Comparison of ENCODE assay signal across 16 cellular contexts in the genomic region with DNA sequence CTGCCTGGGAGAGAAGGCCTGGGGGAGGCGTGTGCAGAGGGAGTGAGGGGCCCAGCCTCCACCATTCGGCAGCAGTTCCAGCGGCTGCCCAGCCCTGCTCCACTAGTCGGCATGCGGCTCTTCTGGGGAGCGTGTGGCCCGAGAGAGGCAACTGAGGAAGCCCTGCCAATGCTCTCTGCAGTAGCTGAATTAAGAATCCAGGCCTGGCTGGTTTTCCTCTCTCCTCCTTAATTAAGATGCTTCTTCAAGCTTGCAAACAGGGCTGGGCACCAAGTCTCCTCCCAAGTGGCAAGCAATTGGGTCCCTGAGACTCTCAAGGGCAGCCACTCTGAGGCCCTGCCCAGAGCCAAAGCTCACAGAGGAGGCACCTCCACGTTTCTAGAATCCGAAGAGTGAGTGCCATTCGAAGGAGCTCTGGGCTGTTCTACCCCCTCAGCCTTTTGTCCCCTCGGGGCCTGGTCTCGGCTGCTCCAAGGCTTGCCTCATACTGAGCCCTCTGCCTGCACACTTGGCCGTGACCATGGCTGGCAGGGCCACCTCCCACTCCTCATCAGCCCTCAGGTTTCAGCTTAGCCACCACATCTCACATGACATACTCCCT.
DNase-seq lines count a peak whose midpoint lies in the region; FAIRE-seq and TF ChIP-seq lines count a peak whose summit lies in the region.
"Had no signal": no experiment of that assay in that cellular context is flagged by ENCODE, and none has a peak within 500 bp of the region (broad histone marks: within the 10 kb centered on the region; RNA-seq: fewer than 3 reads in every experiment).

No MANE protein-coding gene starts in this region.

- H3K4me3 ChIP-seq in kidney (ENCODE audit: low read length in 2 of 2) (no peak overlapping the region), OCI-LY7 (ENCODE audit: low read depth, low read length, poor library complexity, severe bottlenecking) (no peak overlapping the region)

- intact Hi-C loops in kidney (cut with DNase I) = no loop called here
- intact Hi-C loops in posterior vena cava (cut with DNase I) = no loop called here
- intact Hi-C loops in OCI-LY7 (cut with micrococcal nuclease; ENCODE audit: unreplicated experiment) = no loop called here

- CTCF ChIA-PET in OCI-LY7 (lab: Charles Lee; ENCODE audit: unreplicated experiment) = no interaction called here

- no peaks in the 10 kb centered on the region for H3K79me2 ChIP-seq in OCI-LY7 (ENCODE audit: insufficient read depth, low read depth, low read length)

- H4K20me1 ChIP-seq in OCI-LY7 (ENCODE audit: insufficient read depth, low read length) = no peaks in the 10 kb centered on the region

- DNase-seq in DMS79 (lab: John Stamatoyannopoulos, UW) (peak; percentile 61), amygdala (lab: John Stamatoyannopoulos, UW) (peak in 40 of 56 donors; percentile 34 to 86 (median 58)), kidney (peak; percentile 43), posterior vena cava (ENCODE audit: low spot score) (peak; percentile 61), NCI-H2196 treated with DMSO at 0.1 percent for 48 hours (lab: John Stamatoyannopoulos, UW; ENCODE audit: unreplicated experiment) (no peak), KBM-7 (no peak), OCI-LY7 (ENCODE audit: low spot score) (no peak)
- no peak for DNase-seq in activated CD8-positive, alpha-beta memory T cell treated with anti-CD3 and anti-CD28 coated beads, Interleukin-2, amount 50 U/mL, for 48 hours
- DNase-seq: activated CD8-positive, alpha-beta T cell treated with anti-CD3 and anti-CD28 coated beads, Interleukin-2, amount 10 ng/mL, durations not matched to agents 7 days and 5 days; effector memory CD8-positive, alpha-beta T cell; foreskin melanocyte; GOT3; naive thymus-derived CD8-positive, alpha-beta T cell; small intestine had no signal

- peaks cover 0 to 4% of the 10 kb centered on the region in 2 donors for H3K36me3 ChIP-seq in kidney (ENCODE audit: control insufficient read depth in 1 of 2, insufficient read depth in 2 of 2, low read length in 2 of 2)
- no peaks in the 10 kb centered on the region for H3K36me3 ChIP-seq in OCI-LY7 (ENCODE audit: insufficient read depth, low read length)

- H3K27ac ChIP-seq in kidney (ENCODE audit: low read depth in 2 of 2, low read length in 2 of 2) (no peak overlapping the region), OCI-LY7 (ENCODE audit: low read depth, low read length, poor library complexity, severe bottlenecking) (no peak overlapping the region)

- no peaks in the 10 kb centered on the region for H3K9me3 ChIP-seq in kidney (ENCODE audit: control insufficient read depth in 1 of 2, low read length in 2 of 2)
- no peaks in the 10 kb centered on the region for H3K9me3 ChIP-seq in OCI-LY7 (ENCODE audit: low read length)

- in situ Hi-C loops in KBM-7 (cut with MboI; ENCODE audit: low pct_unique_long_range_greater_than_20kb, low sequenced_read_pairs) = no loop called here

- no peak overlapping the region for H3K4me2 ChIP-seq in OCI-LY7 (ENCODE audit: low read length)

- H3K4me1 ChIP-seq in kidney (ENCODE audit: control insufficient read depth in 1 of 2, insufficient read depth in 1 of 2, low read depth in 1 of 2, low read length in 2 of 2) (peaks cover 49 to 50% of the 10 kb centered on the region in 2 donors), OCI-LY7 (ENCODE audit: insufficient read depth, low read length, poor library complexity, severe bottlenecking) (no peaks in the 10 kb centered on the region)

- no peaks in the 10 kb centered on the region for H3K9me2 ChIP-seq in OCI-LY7 (ENCODE audit: insufficient read depth, low read length)

- TF ChIP-seq CTCF in kidney (IDR thresholded peaks at IDR 0.05; ENCODE audit: borderline replicate concordance, extremely low read depth, insufficient read depth) (no peak), OCI-LY7 (conservative IDR thresholded peaks at IDR 0.05; ENCODE audit: low read length) (no peak)

- BruUV-seq in OCI-LY7 (replicated peaks; lab: Mats Ljungman, UMichigan) = no TSS peak

- H2AFZ ChIP-seq in OCI-LY7 (ENCODE audit: low read length) = no peak overlapping the region

- no peak for FAIRE-seq in kidney (lab: Jason Lieb, UNC)
- FAIRE-seq: islet of Langerhans, small intestine, TTC549 had no signal

- POLR2A ChIA-PET in OCI-LY7 (lab: Charles Lee) = interaction anchor here (0.5 kb wide), 1 partner anchor 148 kb away, joined by 9 read pairs; no protein-coding TSS in a partner anchor

- H3K9ac ChIP-seq in kidney (ENCODE audit: low read length in 2 of 2) = no peak overlapping the region

Comparison
In these comparisons a context has a peak if more than half of its experiments do, and no peak if none do; other contexts are left out.
1. DNase-seq: peak in DMS79 (single experiment), amygdala (40 of 56), kidney (single experiment) and posterior vena cava (single experiment); none in activated CD8-positive, alpha-beta memory T cell treated with anti-CD3 and anti-CD28 coated beads, Interleukin-2, amount 50 U/mL, for 48 hours (single experiment), NCI-H2196 treated with DMSO at 0.1 percent for 48 hours (single experiment), KBM-7 (single experiment) and OCI-LY7 (single experiment).